8 cellular contexts compared by ENCODE assay signal in genomic region chr4:105145913-105146285, GRCh38. TPM values are rescaled to one million over a fixed set of nuclear protein-coding genes. Genes with fewer than 3 reads are reported as not detected.
DNase-seq lines count a peak whose midpoint lies in the region; ATAC-seq and TF ChIP-seq lines count a peak whose summit lies in the region.

No MANE protein-coding gene starts in this region.

- TF ChIP-seq CTCF in GM10248 (IDR thresholded peaks at IDR 0.05; ENCODE audit: control extremely low read depth, extremely low read depth, low read depth, missing control alignments) (no peak), HEK293 (tag by site-specific recombination; IDR thresholded peaks at IDR 0.05) (no peak)

- ATAC-seq in left ventricle myocardium superior = peak; percentile 19

- H3K36me3 ChIP-seq in HEK293 (ENCODE audit: control insufficient read depth in 2 of 2, insufficient read depth in 1 of 2, low read length in 2 of 2) = no peaks in the 10 kb centered on the region

- peak overlapping the region; percentile 89 for H3K4me3 Mint-ChIP-seq in activated naive CD4-positive, alpha-beta T cell treated with anti-CD3 and anti-CD28 coated beads, Interleukin-2, amount 50 U/mL, for 24 hours

- H3K27me3 Mint-ChIP-seq in activated naive CD4-positive, alpha-beta T cell treated with anti-CD3 and anti-CD28 coated beads, Interleukin-2, amount 50 U/mL, for 24 hours = no peaks in the 10 kb centered on the region

- intact Hi-C loops in left ventricle myocardium superior (cut with micrococcal nuclease) = loop anchor here (10.0 kb wide), 1 partner anchor 109 kb away; no protein-coding TSS in a partner anchor

- POLR2A ChIA-PET in GM10248 (lab: Yijun Ruan, JAX) = no interaction called here
- POLR2A ChIA-PET in HEK293 (lab: Yijun Ruan, JAX) = interaction anchor here (1.1 to 1.6 kb wide), 2 partner anchors 327 to 328 kb away, joined by 4 to 5 read pairs; partner anchors contain the start of gene PPA2

- H3K4me3 ChIP-seq in HEK293 (ENCODE audit: low read depth, low read length) (peak overlapping the region; percentile 61), skin epidermis (peak overlapping the region; percentile 69 to 91 (median 89))

- H3K27ac ChIP-seq in HEK293 (ENCODE audit: extremely low read depth, low read depth, low read length) = peak overlapping the region; percentile 72; the same call in 1 of the 2 replicates
- H3K27ac ChIP-seq in skin epidermis = peak overlapping the region; percentile 80 to 98 (median 94)

- no peaks in the 10 kb centered on the region for H3K9me3 Mint-ChIP-seq in activated naive CD4-positive, alpha-beta T cell treated with anti-CD3 and anti-CD28 coated beads, Interleukin-2, amount 50 U/mL, for 24 hours

- H3K36me3 Mint-ChIP-seq in activated naive CD4-positive, alpha-beta T cell treated with anti-CD3 and anti-CD28 coated beads, Interleukin-2, amount 50 U/mL, for 24 hours = peaks cover 3% of the 10 kb centered on the region

- H3K27ac Mint-ChIP-seq in activated naive CD4-positive, alpha-beta T cell treated with anti-CD3 and anti-CD28 coated beads, Interleukin-2, amount 50 U/mL, for 24 hours = peak overlapping the region; percentile 94

- no peaks in the 10 kb centered on the region for H3K9me3 ChIP-seq in HEK293 (ENCODE audit: control insufficient read depth, insufficient read depth, low read depth, low read length)

- H3K4me1 Mint-ChIP-seq in activated naive CD4-positive, alpha-beta T cell treated with anti-CD3 and anti-CD28 coated beads, Interleukin-2, amount 50 U/mL, for 24 hours = peaks cover 59% of the 10 kb centered on the region

- CTCF ChIA-PET in GM10248 (lab: Yijun Ruan, JAX) (interaction anchor here (1.0 to 1.6 kb wide), 4 partner anchors 14 to 328 kb away, joined by 3 to 6 read pairs (median 4); partner anchors contain the start of gene PPA2), HEK293 (lab: Yijun Ruan, JAX) (no interaction called here)

- peak; percentile 34 for DNase-seq in GM10248 (ENCODE audit: extremely low spot score)
- peak; percentile 60 for DNase-seq in NOMO-1 treated with DMSO at 0.1 percent for 48 hours (lab: John Stamatoyannopoulos, UW; ENCODE audit: unreplicated experiment)
- no peak for DNase-seq in left ventricle myocardium superior
- DNase-seq in ecto neural progenitor cell (ENCODE audit: low spot score) = no peak
- no peak for DNase-seq in NCI-H1417 treated with DMSO at 0.1 percent for 48 hours (lab: John Stamatoyannopoulos, UW)

- H3K4me1 ChIP-seq in HEK293 (ENCODE audit: control insufficient read depth, insufficient read depth, low read length) = no peaks in the 10 kb centered on the region

TF ChIP-seq in HEK293, 187 proteins besides CTCF, POLR2A, EP300 and RAD21 (continues in another document):
- no peak for TF ChIP-seq ZNF169 (tag by site-specific recombination; IDR thresholded peaks at IDR 0.05)
- no peak for TF ChIP-seq SCRT2 (tag by site-specific recombination; IDR thresholded peaks at IDR 0.05)
- no peak for TF ChIP-seq ZNF423 (tag by site-specific recombination; IDR thresholded peaks at IDR 0.05)
- TF ChIP-seq ZNF518A (tag by site-specific recombination; conservative IDR thresholded peaks at IDR 0.05; ENCODE audit: low read depth) = no peak
- TF ChIP-seq ZNF791 (tag by site-specific recombination; IDR thresholded peaks at IDR 0.05) = no peak
- no peak for TF ChIP-seq ZNF335 (tag by site-specific recombination; conservative IDR thresholded peaks at IDR 0.05)
- peak; percentile 78 for TF ChIP-seq ZFHX2 (tag by site-specific recombination; conservative IDR thresholded peaks at IDR 0.05)
- no peak for TF ChIP-seq ZNF148 (tag by site-specific recombination; IDR thresholded peaks at IDR 0.05; ENCODE audit: borderline replicate concordance)
- no peak for TF ChIP-seq SP3 (tag by site-specific recombination; IDR thresholded peaks at IDR 0.05)
- TF ChIP-seq ZNF548 (tag by site-specific recombination; IDR thresholded peaks at IDR 0.05) = no peak
- TF ChIP-seq EGR2 (tag by site-specific recombination; IDR thresholded peaks at IDR 0.05; ENCODE audit: low read depth) = peak; percentile 49; the same call in 1 of the 2 replicates
- TF ChIP-seq ZNF202 (tag by site-specific recombination; IDR thresholded peaks at IDR 0.05; ENCODE audit: borderline replicate concordance) = peak; percentile 96
- TF ChIP-seq, protein P1, sequence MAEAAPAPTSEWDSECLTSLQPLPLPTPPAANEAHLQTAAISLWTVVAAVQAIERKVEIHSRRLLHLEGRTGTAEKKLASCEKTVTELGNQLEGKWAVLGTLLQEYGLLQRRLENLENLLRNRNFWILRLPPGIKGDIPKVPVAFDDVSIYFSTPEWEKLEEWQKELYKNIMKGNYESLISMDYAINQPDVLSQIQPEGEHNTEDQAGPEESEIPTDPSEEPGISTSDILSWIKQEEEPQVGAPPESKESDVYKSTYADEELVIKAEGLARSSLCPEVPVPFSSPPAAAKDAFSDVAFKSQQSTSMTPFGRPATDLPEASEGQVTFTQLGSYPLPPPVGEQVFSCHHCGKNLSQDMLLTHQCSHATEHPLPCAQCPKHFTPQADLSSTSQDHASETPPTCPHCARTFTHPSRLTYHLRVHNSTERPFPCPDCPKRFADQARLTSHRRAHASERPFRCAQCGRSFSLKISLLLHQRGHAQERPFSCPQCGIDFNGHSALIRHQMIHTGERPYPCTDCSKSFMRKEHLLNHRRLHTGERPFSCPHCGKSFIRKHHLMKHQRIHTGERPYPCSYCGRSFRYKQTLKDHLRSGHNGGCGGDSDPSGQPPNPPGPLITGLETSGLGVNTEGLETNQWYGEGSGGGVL (tag by site-specific recombination; IDR thresholded peaks at IDR 0.05) = no peak
- no peak for TF ChIP-seq ZNF157 (tag by site-specific recombination; IDR thresholded peaks at IDR 0.05)
- peak; percentile 36; the same call in 1 of the 2 replicates for TF ChIP-seq ZBTB48 (tag by site-specific recombination; IDR thresholded peaks at IDR 0.05)
- no peak for TF ChIP-seq ZNF544 (tag by site-specific recombination; IDR thresholded peaks at IDR 0.05)

RNA-seq across cellular contexts. Expression of gene TET2, which starts 0.8 kb away (rescaled TPM):
- total RNA-seq in left ventricle myocardium superior = 15.4 TPM

Comparison
In these comparisons a context has a peak if more than half of its experiments do, and no peak if none do; other contexts are left out.
1. DNase-seq: peak in GM10248 (single experiment) and NOMO-1 treated with DMSO at 0.1 percent for 48 hours (single experiment); none in left ventricle myocardium superior (single experiment), ecto neural progenitor cell (single experiment) and NCI-H1417 treated with DMSO at 0.1 percent for 48 hours (single experiment).